ENCODE assay signal across 24 cellular contexts in genomic region chr11:9750551-9750950, GRCh38.
DNase-seq lines count a peak whose midpoint lies in the region; ATAC-seq and TF ChIP-seq lines count a peak whose summit lies in the region.
"Had no signal": no experiment of that assay in that cellular context is flagged by ENCODE, and none has a peak within 500 bp of the region (broad histone marks: within the 10 kb centered on the region; RNA-seq: fewer than 3 reads in every experiment).

No MANE protein-coding gene starts in this region.

- no peak overlapping the region for H2BK120ac ChIP-seq in trophoblast cell (ENCODE audit: insufficient read depth, low read length, poor library complexity)

- H3K9me2 ChIP-seq in GM23338 (ENCODE audit: insufficient read depth) (no peaks in the 10 kb centered on the region), OCI-LY1 (ENCODE audit: low read depth, low read length) (no peaks in the 10 kb centered on the region)

- no peak for TF ChIP-seq CTCF in GM23338 (conservative IDR thresholded peaks at IDR 0.05; ENCODE audit: low read depth in 2 of 2)
- no peak for TF ChIP-seq CTCF in OCI-LY1 (IDR thresholded peaks at IDR 0.05; ENCODE audit: low read length)
- no peak for TF ChIP-seq CTCF in CD14-positive monocyte (IDR thresholded peaks at IDR 0.05)
- TF ChIP-seq CTCF in foreskin keratinocyte (conservative IDR thresholded peaks at IDR 0.05): no peak

- H3K4me2 ChIP-seq in GM23338 (no peak overlapping the region), OCI-LY1 (ENCODE audit: low read length) (no peak overlapping the region), trophoblast cell (ENCODE audit: low read length) (no peak overlapping the region)
- H3K4me2 ChIP-seq: neural progenitor cell had no signal

- H3K79me1 ChIP-seq in trophoblast cell (ENCODE audit: low read length): peaks cover 2% of the 10 kb centered on the region

- no CpG with 5 or more reads among the region's 4 CpGs for WGBS in trophoblast cell (ENCODE audit: extremely low coverage, insufficient coverage, insufficient read length)

- H3K4me3 Mint-ChIP-seq in GM23338: no peak overlapping the region
- H3K4me3 Mint-ChIP-seq in CD14-positive monocyte: no peak overlapping the region
- H3K4me3 Mint-ChIP-seq: CD4-positive, alpha-beta T cell; neural progenitor cell had no signal

- H3K4ac ChIP-seq in trophoblast cell (ENCODE audit: low read depth, low read length): no peak overlapping the region

- H3K27me3 ChIP-seq in GM23338 (ENCODE audit: insufficient read depth) (no peaks in the 10 kb centered on the region), OCI-LY1 (ENCODE audit: insufficient read depth, low read length) (no peaks in the 10 kb centered on the region), trophoblast cell (ENCODE audit: insufficient read depth, low read length) (no peaks in the 10 kb centered on the region), foreskin keratinocyte (no peaks in the 10 kb centered on the region)
- H3K27me3 ChIP-seq: heart right ventricle, MG63, neural progenitor cell, suprapubic skin had no signal

- no peak overlapping the region for H4K91ac ChIP-seq in trophoblast cell (ENCODE audit: low read depth, low read length)

- H3K27ac ChIP-seq in GM23338 (ENCODE audit: low read depth) (peak overlapping the region; percentile 57; the same call in 1 of the 2 replicates), OCI-LY1 (ENCODE audit: low read depth, low read length, poor library complexity, severe bottlenecking) (peak overlapping the region; percentile 33), epithelial cell of prostate (peak overlapping the region; percentile 93), trophoblast cell (ENCODE audit: low read depth, low read length) (no peak overlapping the region), foreskin keratinocyte (no peak overlapping the region)
- H3K27ac ChIP-seq: coronary artery, heart right ventricle, neural progenitor cell, psoas muscle, suprapubic skin had no signal

- no peaks in the 10 kb centered on the region for H3K9me3 ChIP-seq in OCI-LY1 (ENCODE audit: low read length)
- no peaks in the 10 kb centered on the region for H3K9me3 ChIP-seq in trophoblast cell (ENCODE audit: insufficient read depth, low read depth, low read length)
- H3K9me3 ChIP-seq: heart right ventricle, MG63, psoas muscle, suprapubic skin had no signal

- H2AFZ ChIP-seq in GM23338: no peak overlapping the region
- no peak overlapping the region for H2AFZ ChIP-seq in OCI-LY1 (ENCODE audit: low read length)
- no peak overlapping the region for H2AFZ ChIP-seq in trophoblast cell (ENCODE audit: insufficient read depth, low read length, poor library complexity)
- H2AFZ ChIP-seq: neural progenitor cell had no signal

- H3K79me2 ChIP-seq in GM23338 (replicated peaks; ENCODE audit: insufficient read depth): 0 out of 2 replicates have a peak, but pooled peaks cover 6% of the 10 kb centered on the region
- H3K79me2 ChIP-seq in OCI-LY1 (ENCODE audit: insufficient read depth, low read length): no peaks in the 10 kb centered on the region
- no peaks in the 10 kb centered on the region for H3K79me2 ChIP-seq in trophoblast cell (ENCODE audit: control insufficient read depth, insufficient read depth, low read length, poor library complexity)

- H3F3A ChIP-seq in GM23338 (replicated peaks; ENCODE audit: low read depth): peaks cover 8% of the 10 kb centered on the region; the same call in 1 of the 2 replicates
- H3F3A ChIP-seq in OCI-LY1 (ENCODE audit: insufficient read depth, low read length): peaks cover 13% of the 10 kb centered on the region

- no peak overlapping the region for H3K4me3 ChIP-seq in GM23338
- H3K4me3 ChIP-seq in OCI-LY1 (ENCODE audit: low read depth, low read length, poor library complexity, severe bottlenecking): no peak overlapping the region
- H3K4me3 ChIP-seq in trophoblast cell (ENCODE audit: low read depth, low read length): no peak overlapping the region
- H3K4me3 ChIP-seq: coronary artery, heart right ventricle, MG63, neural progenitor cell, psoas muscle, suprapubic skin had no signal

- peaks cover 13% of the 10 kb centered on the region for H3K36me3 ChIP-seq in GM23338 (ENCODE audit: insufficient read depth)
- peaks cover 66% of the 10 kb centered on the region for H3K36me3 ChIP-seq in OCI-LY1 (ENCODE audit: insufficient read depth, low read length)
- peaks cover 13 to 25% of the 10 kb centered on the region in 2 experiments for H3K36me3 ChIP-seq in trophoblast cell (ENCODE audit: control insufficient read depth in 1 of 2, insufficient read depth in 2 of 2, low read length in 2 of 2)
- H3K36me3 ChIP-seq: neural progenitor cell had no signal

- no peak overlapping the region for H3K27ac Mint-ChIP-seq in GM23338
- H3K27ac Mint-ChIP-seq in CD14-positive monocyte: peak overlapping the region in 1 of 7 donors; percentile 10
- H3K27ac Mint-ChIP-seq: CD4-positive, alpha-beta T cell; neural progenitor cell had no signal

- intact Hi-C loops in CD14-positive monocyte (cut with micrococcal nuclease): loop anchor here (2.0 to 10.0 kb wide), 4 partner anchors 86 to 176 kb away; partner anchors contain the start of genes SWAP70 (in 1 of the 2) and WEE1 (in 1 of the 2)

- peaks cover 22% of the 10 kb centered on the region for H3K36me3 Mint-ChIP-seq in GM23338 (ENCODE audit: low read depth)
- peaks cover 40 to 46% of the 10 kb centered on the region in 2 donors for H3K36me3 Mint-ChIP-seq in CD14-positive monocyte

- H3K4me1 ChIP-seq in GM23338 (ENCODE audit: insufficient read depth) (peaks cover 14% of the 10 kb centered on the region), OCI-LY1 (ENCODE audit: insufficient read depth, low read length, severe bottlenecking) (peaks cover 87% of the 10 kb centered on the region), trophoblast cell (ENCODE audit: control insufficient read depth in 1 of 2, insufficient read depth in 2 of 2, low read length in 2 of 2) (peaks cover 2 to 3% of the 10 kb centered on the region in 2 experiments), foreskin keratinocyte (peaks cover 30% of the 10 kb centered on the region)
- H3K4me1 ChIP-seq: psoas muscle had no signal

- no peak overlapping the region for H3K9ac ChIP-seq in OCI-LY1 (ENCODE audit: low read length)
- no peak overlapping the region for H3K9ac ChIP-seq in trophoblast cell (ENCODE audit: low read length)
- H3K9ac ChIP-seq: neural progenitor cell had no signal

- H4K8ac ChIP-seq in trophoblast cell (ENCODE audit: low read depth, low read length): peak overlapping the region; percentile 14

- H2AK5ac ChIP-seq in trophoblast cell (ENCODE audit: low read length): no peak overlapping the region

- H4K20me1 ChIP-seq in GM23338 (replicated peaks; ENCODE audit: insufficient read depth): no peaks in the 10 kb centered on the region
- H4K20me1 ChIP-seq in OCI-LY1 (ENCODE audit: insufficient read depth, low read length): no peaks in the 10 kb centered on the region

- no peak overlapping the region for H3K18ac ChIP-seq in trophoblast cell (ENCODE audit: low read length)

- H3K27me3 Mint-ChIP-seq in GM23338 (ENCODE audit: insufficient read depth, low read depth, poor library complexity): peaks cover 4% of the 10 kb centered on the region
- H3K27me3 Mint-ChIP-seq in CD14-positive monocyte (ENCODE audit: low read depth in 3 of 3): no peaks in the 10 kb centered on the region
- H3K27me3 Mint-ChIP-seq: CD4-positive, alpha-beta T cell had no signal

- no peak overlapping the region for H3K23ac ChIP-seq in trophoblast cell (ENCODE audit: low read length)

- no peak overlapping the region for H2BK5ac ChIP-seq in trophoblast cell (ENCODE audit: low read depth, low read length, poor library complexity)

- peaks cover 22% of the 10 kb centered on the region for H3K4me1 Mint-ChIP-seq in GM23338
- H3K4me1 Mint-ChIP-seq in CD14-positive monocyte: peaks cover 20% of the 10 kb centered on the region

- ATAC-seq in GM23338: no peak
- no peak for ATAC-seq in HG02571 (IDR thresholded peaks at IDR 0.05; ENCODE audit: unreplicated experiment)
- ATAC-seq in foreskin keratinocyte: no peak
- ATAC-seq: activated CD4-positive, CD25-positive, alpha-beta regulatory T cell treated with anti-CD3 and anti-CD28 coated beads, Interleukin-2, amount 50 U/mL, for 24 hours; heart right ventricle; HepG2; left lobe of liver; psoas muscle had no signal

- no peak overlapping the region for H4K12ac ChIP-seq in trophoblast cell (ENCODE audit: low read depth, low read length)

- H3K9me3 Mint-ChIP-seq in GM23338 (no peaks in the 10 kb centered on the region), CD14-positive monocyte (no peaks in the 10 kb centered on the region)
- H3K9me3 Mint-ChIP-seq: CD4-positive, alpha-beta T cell; neural progenitor cell had no signal

- no peak overlapping the region for H3K14ac ChIP-seq in trophoblast cell (ENCODE audit: low read length)

- H2BK12ac ChIP-seq in trophoblast cell (ENCODE audit: low read length): no peak overlapping the region

- DNase-seq in GM23338 (ENCODE audit: low spot score) (no peak), epithelial cell of prostate (ENCODE audit: low read depth, low spot score) (no peak), trophoblast cell (peak; percentile 90 to 96), CD14-positive monocyte (ENCODE audit: low spot score) (no peak), NCI-H69 (lab: John Stamatoyannopoulos, UW) (no peak), foreskin keratinocyte (no peak)
- DNase-seq: activated naive CD4-positive, alpha-beta T cell; activated T-cell treated with anti-CD3 and anti-CD28 coated beads, Interleukin-2, amount 50 U/mL, for 1 hour; CD4-positive, alpha-beta T cell; DMS153; heart right ventricle; MG63; NCI-H1417; NCI-H510A treated with DMSO at 0.1 percent for 48 hours; psoas muscle; T-helper 9 cell had no signal

TF ChIP-seq in GM23338, 12 proteins besides CTCF, POLR2A, EP300 and RAD21:
- no peak for TF ChIP-seq JUNB (IDR thresholded peaks at IDR 0.05; ENCODE audit: unreplicated experiment)

Comparison
In these comparisons a context has a peak if more than half of its experiments do, and no peak if none do; other contexts are left out.
1. DNase-seq: peak in trophoblast cell (2 of 2); none in GM23338 (single experiment), epithelial cell of prostate (single experiment), CD14-positive monocyte (single experiment), NCI-H69 (single experiment) and foreskin keratinocyte (0 of 2).
2. H3K27ac ChIP-seq: peak in GM23338 (single experiment), OCI-LY1 (single experiment) and epithelial cell of prostate (single experiment); none in trophoblast cell (single experiment) and foreskin keratinocyte (single experiment).